12 cellular contexts compared by ENCODE assay signal in genomic region chr9:114518599-114519022, GRCh38. TPM values are rescaled to one million over a fixed set of nuclear protein-coding genes. Genes with fewer than 3 reads are reported as not detected.
DNase-seq lines count a peak whose midpoint lies in the region; ATAC-seq and TF ChIP-seq lines count a peak whose summit lies in the region.
"Had no signal": no experiment of that assay in that cellular context is flagged by ENCODE, and none has a peak within 500 bp of the region (broad histone marks: within the 10 kb centered on the region; RNA-seq: fewer than 3 reads in every experiment).

No MANE protein-coding gene starts in this region.

- H3K9ac ChIP-seq in endodermal cell (ENCODE audit: extremely low read depth, low read length, poor library complexity, severe bottlenecking), result no peak overlapping the region

- ATAC-seq in GM18519 (IDR thresholded peaks at IDR 0.05; ENCODE audit: low FRiP score, unreplicated experiment) (peak; percentile 74), GM21423 (IDR thresholded peaks at IDR 0.05; ENCODE audit: unreplicated experiment) (peak; percentile 78), HG03280 (IDR thresholded peaks at IDR 0.05; ENCODE audit: unreplicated experiment) (peak; percentile 88)

- H3K4me1 Mint-ChIP-seq in endodermal cell, result peaks cover 11% of the 10 kb centered on the region

- no peak for TF ChIP-seq CTCF in endodermal cell (conservative IDR thresholded peaks at IDR 0.05)

- H3K27me3 Mint-ChIP-seq in endodermal cell (ENCODE audit: insufficient read depth), result peaks cover 40% of the 10 kb centered on the region

- H3K9me3 ChIP-seq in endodermal cell (ENCODE audit: control insufficient read depth, low read length), result no peaks in the 10 kb centered on the region
- H3K9me3 ChIP-seq: SJCRH30 had no signal

- no peak overlapping the region for H3K27ac ChIP-seq in endodermal cell (ENCODE audit: low read depth, low read length)
- H3K27ac ChIP-seq: SJCRH30 had no signal

- 91 to 100% methylated on average over 1 to 4 of the region's 4 CpGs for WGBS in endodermal cell (ENCODE audit: insufficient coverage in 1 of 2, insufficient read length in 1 of 2), 2 experiments

- H3K36me3 ChIP-seq in endodermal cell (ENCODE audit: control insufficient read depth, insufficient read depth, low read length), result no peaks in the 10 kb centered on the region
- H3K36me3 ChIP-seq: SJCRH30 had no signal

- H3K27me3 ChIP-seq in endodermal cell (ENCODE audit: control insufficient read depth, insufficient read depth, low read length, poor library complexity, severe bottlenecking), result peaks cover 21% of the 10 kb centered on the region
- H3K27me3 ChIP-seq: SJCRH30 had no signal

- no peak overlapping the region for H3K4me3 ChIP-seq in endodermal cell (ENCODE audit: low read length)
- H3K4me3 ChIP-seq: SJCRH30 had no signal

- no peaks in the 10 kb centered on the region for H3K9me3 Mint-ChIP-seq in endodermal cell
- H3K9me3 Mint-ChIP-seq: stimulated activated naive CD8-positive, alpha-beta T cell treated with anti-CD3 and anti-CD28 coated beads, Interleukin-15, Interleukin-2, amounts not matched to agents 100 ng/mL and 50 ng/mL, for 24 hours had no signal

- H3K36me3 Mint-ChIP-seq in endodermal cell (ENCODE audit: low read depth), result no peaks in the 10 kb centered on the region

- no peak overlapping the region for H3K4me3 Mint-ChIP-seq in endodermal cell
- H3K4me3 Mint-ChIP-seq: stimulated activated naive CD8-positive, alpha-beta T cell treated with anti-CD3 and anti-CD28 coated beads, Interleukin-15, Interleukin-2, amounts not matched to agents 100 ng/mL and 50 ng/mL, for 24 hours had no signal

- peaks cover 7% of the 10 kb centered on the region for H3K4me1 ChIP-seq in endodermal cell (ENCODE audit: control insufficient read depth, insufficient read depth, low read length)

- DNase-seq in endodermal cell, result peak; percentile 41
- DNase-seq in cortex of kidney (lab: John Stamatoyannopoulos, UW), result no peak
- no peak for DNase-seq in SIG-M5 treated with dmso at 0.1 percent for 504 hours (lab: John Stamatoyannopoulos, UW; ENCODE audit: unreplicated experiment)
- no peak for DNase-seq in NCI-H510A (lab: John Stamatoyannopoulos, UW)
- DNase-seq in DMS53 (lab: John Stamatoyannopoulos, UW), result no peak
- DNase-seq: amniotic stem cell; SJCRH30; stimulated activated CD4-positive, alpha-beta T cell treated with anti-CD3 and anti-CD28 coated beads, Interleukin-12 subunit alpha, Interleukin-12 subunit beta, amount 100 ng/mL, for 4 hours had no signal

- H3K27ac Mint-ChIP-seq in endodermal cell, result no peak overlapping the region
- H3K27ac Mint-ChIP-seq: stimulated activated naive CD8-positive, alpha-beta T cell treated with anti-CD3 and anti-CD28 coated beads, Interleukin-15, Interleukin-2, amounts not matched to agents 100 ng/mL and 50 ng/mL, for 24 hours had no signal

RNA-seq across cellular contexts. Expression of gene WHRN, which starts 13.3 kb away (rescaled TPM):
- 10 to 100 TPM in 1 of 2 donors, 1 to 10 TPM in 1; 7.0 to 12.8 TPM for total RNA-seq in endodermal cell
- 17.9 TPM for polyA plus RNA-seq in endodermal cell (2013, experiment 1 of 2)
- polyA plus RNA-seq in endodermal cell (2013, experiment 2 of 2), result 16.1 TPM
